Comparison of ENCODE assay signal across 23 cellular contexts in the genomic region with DNA sequence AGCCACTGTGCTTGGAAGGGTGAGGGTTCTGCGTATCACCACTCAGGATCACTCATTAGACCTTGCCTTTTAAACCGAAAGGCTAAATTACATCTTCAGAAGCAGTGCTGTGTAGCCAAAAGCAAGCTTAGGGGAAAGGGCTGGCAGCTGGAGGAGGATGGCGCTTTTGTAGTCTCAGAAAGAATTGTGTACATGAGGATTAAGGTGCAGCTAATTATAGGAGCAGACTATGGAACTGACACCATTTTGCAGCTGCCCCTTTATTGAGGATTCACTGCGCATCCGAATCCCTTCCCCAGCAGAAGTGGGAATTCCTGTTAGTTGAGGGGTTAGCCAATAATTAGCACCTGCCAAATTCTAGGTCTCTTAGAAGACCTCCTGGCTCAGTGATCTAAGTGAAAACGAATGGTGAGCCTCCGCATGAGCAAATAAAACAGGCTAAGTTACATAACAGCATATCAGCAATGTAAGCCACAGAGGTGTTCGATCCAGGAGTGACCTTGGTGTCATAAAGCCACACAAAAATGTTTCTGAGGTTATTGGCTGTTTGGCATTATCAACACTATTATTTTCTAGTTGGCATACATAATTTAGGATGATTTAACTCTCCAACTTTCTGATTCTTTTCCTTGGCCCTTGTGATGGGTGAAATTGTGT. TPM values are rescaled to one million over a fixed set of nuclear protein-coding genes. Genes with fewer than 3 reads are reported as not detected.
DNase-seq lines count a peak whose midpoint lies in the region; ATAC-seq, FAIRE-seq and TF ChIP-seq lines count a peak whose summit lies in the region.
"Had no signal": no experiment of that assay in that cellular context is flagged by ENCODE, and none has a peak within 500 bp of the region (broad histone marks: within the 10 kb centered on the region; RNA-seq: fewer than 3 reads in every experiment).

No MANE protein-coding gene starts in this region.

- H3K4me1 Mint-ChIP-seq in activated T-helper 2 cell treated with anti-CD3 and anti-CD28 coated beads, Interferon-gamma antibody, Interleukin-2, Interleukin-4, amounts not matched to agents 10 μg/mL and 5 μg/mL and 100 μg/mL, durations not matched to agents 14 hours and 24 hours and 36 hours (ENCODE audit: low read depth): no peaks in the 10 kb centered on the region
- H3K4me1 Mint-ChIP-seq: activated CD4-positive, alpha-beta memory T cell treated with anti-CD3 and anti-CD28 coated beads, Interleukin-2, amount 10 ng/mL, durations not matched to agents 7 days and 5 days; activated naive CD4-positive, alpha-beta T cell treated with anti-CD3 and anti-CD28 coated beads, Interleukin-2, amount 50 U/mL, for 24 hours had no signal

- H3K4me3 ChIP-seq in HepG2 (replicated peaks in 1 of 3; ENCODE audit: insufficient read depth in 1 of 3, low read depth in 2 of 3, low read length in 3 of 3): no peak overlapping the region
- H3K4me3 ChIP-seq: esophagus squamous epithelium, MG63 had no signal

- no peaks in the 10 kb centered on the region for H3K27me3 Mint-ChIP-seq in activated T-helper 2 cell treated with anti-CD3 and anti-CD28 coated beads, Interferon-gamma antibody, Interleukin-2, Interleukin-4, amounts not matched to agents 10 μg/mL and 5 μg/mL and 100 μg/mL, durations not matched to agents 14 hours and 24 hours and 36 hours (ENCODE audit: low read depth)
- H3K27me3 Mint-ChIP-seq: activated CD4-positive, alpha-beta memory T cell treated with anti-CD3 and anti-CD28 coated beads, Interleukin-2, amount 10 ng/mL, durations not matched to agents 7 days and 5 days had no signal

- TF ChIP-seq EP300 in HepG2 (IDR thresholded peaks at IDR 0.05; ENCODE audit: low read depth in 2 of 2, low read length in 2 of 2) (no peak), HepG2 (CRISPR knock-in tag; IDR thresholded peaks at IDR 0.05; ENCODE audit: borderline replicate concordance) (no peak)

- no peak overlapping the region for H2AFZ ChIP-seq in HepG2 (ENCODE audit: low read length)

- no peak for TF ChIP-seq CTCF in HepG2 (CRISPR knock-in tag; IDR thresholded peaks at IDR 0.05)

- POLR2A ChIA-PET in HepG2 (lab: Yijun Ruan, JAX): no interaction called here

- H3K9ac ChIP-seq in HepG2 (ENCODE audit: insufficient read depth, low read depth, low read length): no peak overlapping the region

- H3K27me3 ChIP-seq in HepG2 (ENCODE audit: control insufficient read depth in 1 of 2, insufficient read depth in 2 of 2, low read length in 2 of 2): no peaks in the 10 kb centered on the region; a peak in 1 of 5 replicates
- H3K27me3 ChIP-seq: esophagus squamous epithelium, MG63, neutrophil had no signal

- in situ Hi-C loops in HepG2 (cut with HindIII; ENCODE audit: extremely low pct_ligation_motif_present, low pct_unique_long_range_greater_than_20kb): no loop called here

- H3K27ac Mint-ChIP-seq in activated T-helper 2 cell treated with anti-CD3 and anti-CD28 coated beads, Interferon-gamma antibody, Interleukin-2, Interleukin-4, amounts not matched to agents 10 μg/mL and 5 μg/mL and 100 μg/mL, durations not matched to agents 14 hours and 24 hours and 36 hours: no peak overlapping the region
- H3K27ac Mint-ChIP-seq: activated CD4-positive, alpha-beta memory T cell treated with anti-CD3 and anti-CD28 coated beads, Interleukin-2, amount 10 ng/mL, durations not matched to agents 7 days and 5 days; activated naive CD4-positive, alpha-beta T cell treated with anti-CD3 and anti-CD28 coated beads, Interleukin-2, amount 50 U/mL, for 24 hours; HFFc6; mesothelial cell of epicardium; WTC11 had no signal

- no peaks in the 10 kb centered on the region for H4K20me1 ChIP-seq in HepG2 (ENCODE audit: insufficient read depth, low read length)

- ATAC-seq in GM21576 (IDR thresholded peaks at IDR 0.05; ENCODE audit: unreplicated experiment) (no peak), HepG2 (no peak), HG03457 (IDR thresholded peaks at IDR 0.05; ENCODE audit: unreplicated experiment) (no peak)

- no peak overlapping the region for H3K4me3 Mint-ChIP-seq in activated T-helper 2 cell treated with anti-CD3 and anti-CD28 coated beads, Interferon-gamma antibody, Interleukin-2, Interleukin-4, amounts not matched to agents 10 μg/mL and 5 μg/mL and 100 μg/mL, durations not matched to agents 14 hours and 24 hours and 36 hours (ENCODE audit: low read depth)
- H3K4me3 Mint-ChIP-seq: activated CD4-positive, alpha-beta memory T cell treated with anti-CD3 and anti-CD28 coated beads, Interleukin-2, amount 10 ng/mL, durations not matched to agents 7 days and 5 days; activated naive CD4-positive, alpha-beta T cell treated with anti-CD3 and anti-CD28 coated beads, Interleukin-2, amount 50 U/mL, for 24 hours; HFFc6; mesothelial cell of epicardium; WTC11 had no signal

- H3K4me1 ChIP-seq in HepG2 (ENCODE audit: insufficient read depth, low read length): no peaks in the 10 kb centered on the region

- H3K27ac ChIP-seq in HepG2 (ENCODE audit: extremely low read length, insufficient read depth, low read length): no peak overlapping the region
- H3K27ac ChIP-seq: esophagus squamous epithelium, neutrophil had no signal

- WGBS in HepG2 (ENCODE audit: low lambda C conversion rate): 26% methylated on average over 8 of the region's 8 CpGs

- no peaks in the 10 kb centered on the region for H3K36me3 Mint-ChIP-seq in activated T-helper 2 cell treated with anti-CD3 and anti-CD28 coated beads, Interferon-gamma antibody, Interleukin-2, Interleukin-4, amounts not matched to agents 10 μg/mL and 5 μg/mL and 100 μg/mL, durations not matched to agents 14 hours and 24 hours and 36 hours (ENCODE audit: low read depth)
- H3K36me3 Mint-ChIP-seq: activated naive CD4-positive, alpha-beta T cell treated with anti-CD3 and anti-CD28 coated beads, Interleukin-2, amount 50 U/mL, for 24 hours; mesothelial cell of epicardium had no signal

- no peak for FAIRE-seq in HepG2 (lab: Jason Lieb, UNC)
- FAIRE-seq: A204.1, astrocyte, GM12891 had no signal

- CTCF ChIA-PET in HepG2 (lab: Yijun Ruan, JAX; ENCODE audit: low intra/inter-chr PET ratio, low total read pairs): no interaction called here

- BruUV-seq in HepG2 (replicated peaks; lab: Mats Ljungman, UMichigan): no TSS peak

- no peaks in the 10 kb centered on the region for H3K9me3 Mint-ChIP-seq in activated T-helper 2 cell treated with anti-CD3 and anti-CD28 coated beads, Interferon-gamma antibody, Interleukin-2, Interleukin-4, amounts not matched to agents 10 μg/mL and 5 μg/mL and 100 μg/mL, durations not matched to agents 14 hours and 24 hours and 36 hours
- H3K9me3 Mint-ChIP-seq: activated naive CD4-positive, alpha-beta T cell treated with anti-CD3 and anti-CD28 coated beads, Interleukin-2, amount 50 U/mL, for 24 hours; HFFc6 had no signal

- DNase-seq in NCI-H2171 treated with DMSO at 0.1 percent for 48 hours (lab: John Stamatoyannopoulos, UW): peak; percentile 72
- no peak for DNase-seq in NCI-H2171 (lab: John Stamatoyannopoulos, UW)
- peak; percentile 56 for DNase-seq in NCI-H2196 (lab: John Stamatoyannopoulos, UW; ENCODE audit: unreplicated experiment)
- DNase-seq in NCI-H82 treated with DMSO at 0.1 percent for 48 hours (lab: John Stamatoyannopoulos, UW; ENCODE audit: unreplicated experiment): peak; percentile 93
- DNase-seq in activated T-helper 2 cell treated with anti-CD3 and anti-CD28 coated beads, Interferon-gamma antibody, Interleukin-2, Interleukin-4, amounts not matched to agents 10 μg/mL and 5 μg/mL and 100 μg/mL, durations not matched to agents 14 hours and 24 hours and 36 hours (ENCODE audit: low spot score): no peak
- DNase-seq in HepG2 (ENCODE audit: low spot score): no peak
- DNase-seq: activated CD4-positive, alpha-beta memory T cell treated with anti-CD3 and anti-CD28 coated beads, Interleukin-2, amount 10 ng/mL, durations not matched to agents 7 days and 5 days; effector memory CD4-positive, alpha-beta T cell; esophagus squamous epithelium; HFFc6; MG63; NCI-H526 treated with DMSO at 0.1 percent for 48 hours; retina had no signal

- H3K9me3 ChIP-seq in HepG2 (ENCODE audit: low read length): peaks cover 37% of the 10 kb centered on the region
- H3K9me3 ChIP-seq: esophagus squamous epithelium, MG63, neutrophil had no signal

- TF ChIP-seq RAD21 in HepG2 (CRISPR knock-in tag; IDR thresholded peaks at IDR 0.05): no peak

- H3K36me3 ChIP-seq in HepG2 (replicated peaks in 1 of 2; ENCODE audit: control insufficient read depth in 1 of 2, insufficient read depth in 2 of 2, low read length in 2 of 2): no peaks in the 10 kb centered on the region
- H3K36me3 ChIP-seq: esophagus squamous epithelium, MG63, neutrophil had no signal

- no peaks in the 10 kb centered on the region for H3K79me2 ChIP-seq in HepG2 (ENCODE audit: insufficient read depth, low read length)

- no peak overlapping the region for H3K4me2 ChIP-seq in HepG2 (ENCODE audit: low read depth, low read length)

- TF ChIP-seq POLR2A in HepG2 (IDR thresholded peaks at IDR 0.05; ENCODE audit: insufficient read depth in 1 of 2, low read depth in 2 of 2, low read length in 2 of 2): no peak

- intact Hi-C loops in activated T-helper 2 cell treated with anti-CD3 and anti-CD28 coated beads, Interferon-gamma antibody, Interleukin-2, Interleukin-4, amounts not matched to agents 10 μg/mL and 5 μg/mL and 100 μg/mL, durations not matched to agents 14 hours and 24 hours and 36 hours (cut with micrococcal nuclease): no loop called here
- intact Hi-C loops in HepG2 (cut with micrococcal nuclease; ENCODE audit: unreplicated experiment): no loop called here

RNA-seq across cellular contexts. Expression of a gene that starts 42.6 kb away (rescaled TPM):
- not detected in 2 replicates for total RNA-seq in activated T-helper 2 cell treated with anti-CD3 and anti-CD28 coated beads, Interferon-gamma antibody, Interleukin-2, Interleukin-4, amounts not matched to agents 10 μg/mL and 5 μg/mL and 100 μg/mL, durations not matched to agents 14 hours and 24 hours and 36 hours
- not detected in 2 replicates for total RNA-seq in HepG2 (2016; rRNA removed; fragmentation: Illumina TruSeq; extraction: Trizol)
- not detected in 2 replicates for total RNA-seq in HepG2 (2016; cell fraction: cytosol; rRNA removed; fragmentation: Illumina TruSeq; extraction: Trizol; ENCODE audit: low read depth)
- not detected in 2 replicates for total RNA-seq in HepG2 (2016; cell fraction: insoluble cytoplasmic fraction; rRNA removed; fragmentation: Illumina TruSeq; extraction: Trizol)
- not detected in 2 replicates for total RNA-seq in HepG2 (2016; cell fraction: membrane; rRNA removed; fragmentation: Illumina TruSeq; extraction: Trizol)
- total RNA-seq in HepG2 (2016; cell fraction: nucleus; rRNA removed; fragmentation: Illumina TruSeq; extraction: Trizol): not detected in 2 replicates
- not detected in 2 replicates for polyA plus RNA-seq in HepG2 (2011; rRNA removed)
- not detected in 2 replicates for polyA plus RNA-seq in HepG2 (2011; cell fraction: cytosol; rRNA removed)
- not detected in 2 replicates for polyA plus RNA-seq in HepG2 (2011; cell fraction: nucleus; rRNA removed)
- polyA plus RNA-seq in HepG2 (2012): not detected in 2 replicates
- polyA plus RNA-seq in HepG2 (2016; cell fraction: cytosol; fragmentation: Illumina TruSeq; extraction: Trizol; ENCODE audit: low read depth): not detected in 2 replicates
- not detected in 2 replicates for polyA plus RNA-seq in HepG2 (2016; cell fraction: insoluble cytoplasmic fraction; fragmentation: Illumina TruSeq; extraction: Trizol; ENCODE audit: low read depth)
- polyA plus RNA-seq in HepG2 (2016; cell fraction: membrane; fragmentation: Illumina TruSeq; extraction: Trizol; ENCODE audit: low read depth): not detected in 2 replicates
- polyA plus RNA-seq in HepG2 (2016; cell fraction: nucleus; fragmentation: Illumina TruSeq; extraction: Trizol; ENCODE audit: insufficient read depth, low read depth): not detected in 2 replicates
- 61.4 TPM in 1 of 2 replicates, not detected in the other for polyA minus RNA-seq in HepG2 (2011; rRNA and poly(A)+ RNA removed; ENCODE audit: low replicate concordance)
- polyA minus RNA-seq in HepG2 (2011; cell fraction: cytosol; rRNA and poly(A)+ RNA removed): 0.35 TPM in 1 of 2 replicates, not detected in the other
- 0.26 TPM in 1 of 2 replicates, not detected in the other for polyA minus RNA-seq in HepG2 (2011; cell fraction: nucleus; rRNA and poly(A)+ RNA removed)
- total RNA-seq: activated CD4-positive, alpha-beta memory T cell treated with anti-CD3 and anti-CD28 coated beads, Interleukin-2, amount 10 ng/mL, durations not matched to agents 7 days and 5 days; T-helper 2 cell treated with Interferon-gamma antibody and Interleukin-4, amounts not matched to agents 100 ng/mL and 5 ng/mL, for 36 hours had no signal

Comparison
In these comparisons a context has a peak if more than half of its experiments do, and no peak if none do; other contexts are left out.
1. DNase-seq: peak in NCI-H2171 treated with DMSO at 0.1 percent for 48 hours (single experiment), NCI-H2196 (single experiment) and NCI-H82 treated with DMSO at 0.1 percent for 48 hours (single experiment); none in NCI-H2171 (single experiment), activated T-helper 2 cell treated with anti-CD3 and anti-CD28 coated beads, Interferon-gamma antibody, Interleukin-2, Interleukin-4, amounts not matched to agents 10 μg/mL and 5 μg/mL and 100 μg/mL, durations not matched to agents 14 hours and 24 hours and 36 hours (single experiment) and HepG2 (single experiment).